In the genomic region with DNA sequence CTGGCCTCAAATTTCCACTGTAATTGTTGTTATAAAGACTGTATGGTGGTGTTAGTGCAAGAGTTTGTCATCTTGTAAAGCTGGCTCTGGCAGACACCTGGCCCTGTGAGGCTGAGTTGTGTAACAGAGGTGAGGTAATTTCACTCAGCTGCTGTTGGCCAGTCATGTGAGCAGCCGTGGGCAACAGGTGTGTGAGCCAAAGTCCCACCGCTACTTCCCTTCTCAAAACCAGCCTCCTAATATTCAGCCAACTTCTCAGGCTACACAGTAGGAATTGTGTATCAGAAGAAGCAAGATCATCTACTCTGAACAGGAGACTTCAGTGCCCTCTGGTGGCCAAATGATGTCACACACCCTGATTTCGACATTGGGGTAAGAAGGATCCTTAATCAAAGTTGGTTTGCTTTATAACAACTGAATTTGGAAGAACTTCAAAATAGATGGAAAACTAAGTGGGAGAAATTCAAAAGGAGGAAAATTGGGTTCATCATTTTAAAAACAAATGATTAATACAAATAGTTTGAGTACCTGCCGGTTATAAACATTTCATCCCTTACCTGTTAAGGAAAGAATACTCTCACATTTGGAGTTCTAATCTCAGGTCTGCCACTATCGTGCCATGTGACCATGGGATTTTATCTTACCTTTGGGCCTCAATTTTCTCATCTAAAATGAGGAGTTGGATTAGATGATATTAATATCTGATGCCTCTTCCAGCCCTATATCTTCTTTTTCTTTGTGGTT, we compare ENCODE assay signal across 8 cellular contexts. TPM values are rescaled to one million over a fixed set of nuclear protein-coding genes. Genes with fewer than 3 reads are reported as not detected.
DNase-seq lines count a peak whose midpoint lies in the region; ATAC-seq, FAIRE-seq and TF ChIP-seq lines count a peak whose summit lies in the region.

No MANE protein-coding gene starts in this region.

- peak; percentile 34 for ATAC-seq in HG03097 (IDR thresholded peaks at IDR 0.05; ENCODE audit: low FRiP score, unreplicated experiment)
- ATAC-seq in activated CD8-positive, alpha-beta T cell treated with anti-CD3 and anti-CD28 coated beads, Interleukin-2, amount 10 ng/mL, durations not matched to agents 7 days and 5 days: no peak
- ATAC-seq in mucosa of descending colon: peak; percentile 52
- no peak for ATAC-seq in HG02642 (IDR thresholded peaks at IDR 0.05; ENCODE audit: poor library complexity, unreplicated experiment)

- peak overlapping the region; percentile 15 for H3K4me3 Mint-ChIP-seq in Caco-2 (ENCODE audit: unreplicated experiment)
- no peak overlapping the region for H3K4me3 Mint-ChIP-seq in activated CD8-positive, alpha-beta T cell treated with anti-CD3 and anti-CD28 coated beads, Interleukin-2, amount 10 ng/mL, durations not matched to agents 7 days and 5 days

- no peaks in the 10 kb centered on the region for H3K36me3 Mint-ChIP-seq in Caco-2 (ENCODE audit: insufficient read depth, unreplicated experiment)
- H3K36me3 Mint-ChIP-seq in activated CD8-positive, alpha-beta T cell treated with anti-CD3 and anti-CD28 coated beads, Interleukin-2, amount 10 ng/mL, durations not matched to agents 7 days and 5 days (ENCODE audit: low read depth): no peaks in the 10 kb centered on the region

- DNase-seq in Caco-2 (peak; percentile 77 to 78), NCI-H82 (lab: John Stamatoyannopoulos, UW) (peak; percentile 88), mucosa of descending colon (peak; percentile 57 to 88 (median 67))
- peak; percentile 86 for DNase-seq in activated CD8-positive, alpha-beta T cell treated with anti-CD3 and anti-CD28 coated beads, Interleukin-2, amount 10 ng/mL, durations not matched to agents 7 days and 5 days
- DNase-seq in stimulated activated CD8-positive, alpha-beta memory T cell treated with anti-CD3 and anti-CD28 coated beads, Interleukin-4, amount 100 ng/mL, for 48 hours: peak; percentile 84

- H3K27ac Mint-ChIP-seq in Caco-2 (ENCODE audit: unreplicated experiment): no peak overlapping the region
- H3K27ac Mint-ChIP-seq in activated CD8-positive, alpha-beta T cell treated with anti-CD3 and anti-CD28 coated beads, Interleukin-2, amount 10 ng/mL, durations not matched to agents 7 days and 5 days: no peak overlapping the region

- no peaks in the 10 kb centered on the region for H3K36me3 ChIP-seq in Caco-2 (ENCODE audit: control insufficient read depth, insufficient read depth, low read length)
- no peaks in the 10 kb centered on the region for H3K36me3 ChIP-seq in mucosa of descending colon (ENCODE audit: low read depth)

- no peaks in the 10 kb centered on the region for H3K4me1 Mint-ChIP-seq in Caco-2 (ENCODE audit: low read depth, unreplicated experiment)
- H3K4me1 Mint-ChIP-seq in activated CD8-positive, alpha-beta T cell treated with anti-CD3 and anti-CD28 coated beads, Interleukin-2, amount 10 ng/mL, durations not matched to agents 7 days and 5 days (ENCODE audit: low read depth): peaks cover 28% of the 10 kb centered on the region

- intact Hi-C loops in Caco-2 (cut with micrococcal nuclease; ENCODE audit: unreplicated experiment): loop anchor here (1.0 kb wide), 1 partner anchor 132 kb away; no protein-coding TSS in a partner anchor
- intact Hi-C loops in mucosa of descending colon (cut with DNase I, micrococcal nuclease): no loop called here

- no peak overlapping the region for H3K4me3 ChIP-seq in Caco-2 (ENCODE audit: low read depth, low read length)
- no peak overlapping the region for H3K4me3 ChIP-seq in mucosa of descending colon

- H3K4me1 ChIP-seq in Caco-2 (no peaks in the 10 kb centered on the region; the same call in 1 of the 2 replicates), mucosa of descending colon (ENCODE audit: low read depth) (peaks cover 6% of the 10 kb centered on the region)

- H3K9me3 Mint-ChIP-seq in Caco-2 (ENCODE audit: unreplicated experiment): no peaks in the 10 kb centered on the region
- H3K9me3 Mint-ChIP-seq in activated CD8-positive, alpha-beta T cell treated with anti-CD3 and anti-CD28 coated beads, Interleukin-2, amount 10 ng/mL, durations not matched to agents 7 days and 5 days (ENCODE audit: insufficient read depth): no peaks in the 10 kb centered on the region

- H3K9me3 ChIP-seq in Caco-2 (no peaks in the 10 kb centered on the region), mucosa of descending colon (no peaks in the 10 kb centered on the region)

- TF ChIP-seq CTCF in Caco-2 (IDR thresholded peaks at IDR 0.05; ENCODE audit: insufficient read depth in 1 of 2, low read depth in 1 of 2, low read length in 1 of 2, severe bottlenecking in 1 of 2, unreplicated experiment in 1 of 2): peak; percentile 83 to 87
- peak; percentile 83 for TF ChIP-seq CTCF in mucosa of descending colon (IDR thresholded peaks at IDR 0.05)

- CTCF ChIA-PET in Caco-2 (lab: Charles Lee): interaction anchor here (0.6 to 1.3 kb wide), 3 partner anchors 9 to 18 kb away, joined by 3 to 5 read pairs (median 5); no protein-coding TSS in a partner anchor
- CTCF ChIA-PET in activated CD8-positive, alpha-beta T cell treated with anti-CD3 and anti-CD28 coated beads, Interleukin-2, amount 10 ng/mL, durations not matched to agents 7 days and 5 days (lab: Charles Lee): interaction anchor here (0.6 to 6.6 kb wide), 36 partner anchors 7 to 497 kb away, joined by 3 to 76 read pairs (median 4); a partner anchor contains a TSS

- no TSS peak for BruUV-seq in Caco-2 (replicated peaks; lab: Mats Ljungman, UMichigan)

- peaks cover 3% of the 10 kb centered on the region for H3K27me3 Mint-ChIP-seq in Caco-2 (ENCODE audit: insufficient read depth, unreplicated experiment)
- peaks cover 15% of the 10 kb centered on the region for H3K27me3 Mint-ChIP-seq in activated CD8-positive, alpha-beta T cell treated with anti-CD3 and anti-CD28 coated beads, Interleukin-2, amount 10 ng/mL, durations not matched to agents 7 days and 5 days (ENCODE audit: low read depth)

- peak; percentile 71 for FAIRE-seq in endometrium (lab: Jason Lieb, UNC)

- POLR2A ChIA-PET in Caco-2 (lab: Charles Lee): no interaction called here
- POLR2A ChIA-PET in activated CD8-positive, alpha-beta T cell treated with anti-CD3 and anti-CD28 coated beads, Interleukin-2, amount 10 ng/mL, durations not matched to agents 7 days and 5 days (lab: Charles Lee): interaction anchor here (0.8 kb wide), 1 partner anchor 292 kb away, joined by 3 read pairs; no protein-coding TSS in a partner anchor

- no peaks in the 10 kb centered on the region for H3K27me3 ChIP-seq in Caco-2 (replicated peaks; ENCODE audit: control insufficient read depth, insufficient read depth, low read length)

RNA-seq across cellular contexts. Expression of a gene that starts 2.6 kb away (rescaled TPM):
- total RNA-seq in Caco-2 (2022) (80.7 and 91.5 TPM in 2 replicates), mucosa of descending colon (10 to 100 TPM; 47.8 to 70.6 (median 58.7) TPM)
- 1 to 10 TPM; 7.3 to 7.7 TPM for total RNA-seq in activated CD8-positive, alpha-beta T cell treated with anti-CD3 and anti-CD28 coated beads, Interleukin-2, amount 10 ng/mL, durations not matched to agents 7 days and 5 days

RNA-seq across cellular contexts. Expression of a gene that starts 37.8 kb away (rescaled TPM):
- not detected in 2 replicates for total RNA-seq in Caco-2 (2022)
- 100 to 1,000 TPM; 243 to 251 TPM for total RNA-seq in activated CD8-positive, alpha-beta T cell treated with anti-CD3 and anti-CD28 coated beads, Interleukin-2, amount 10 ng/mL, durations not matched to agents 7 days and 5 days
- 1 to 10 TPM; 4.6 to 6.1 (median 4.6) TPM for total RNA-seq in mucosa of descending colon

Comparison
In these comparisons a context has a peak if more than half of its experiments do, and no peak if none do; other contexts are left out.
1. ATAC-seq: peak in HG03097 (single experiment) and mucosa of descending colon (single experiment); none in activated CD8-positive, alpha-beta T cell treated with anti-CD3 and anti-CD28 coated beads, Interleukin-2, amount 10 ng/mL, durations not matched to agents 7 days and 5 days (single experiment) and HG02642 (single experiment).
2. RNA of a gene that starts 37.8 kb away (total RNA-seq): 243 to 251 TPM in activated CD8-positive, alpha-beta T cell treated with anti-CD3 and anti-CD28 coated beads, Interleukin-2, amount 10 ng/mL, durations not matched to agents 7 days and 5 days; 4.6 to 6.1 TPM in mucosa of descending colon and not detected in Caco-2; every median in the first group is over 10 times any median in the second.
3. Peak in every context shown above with its lines, with median percentiles within 50 percentile points of each other: DNase-seq.